9 cellular contexts compared by ENCODE assay signal in the genomic region with DNA sequence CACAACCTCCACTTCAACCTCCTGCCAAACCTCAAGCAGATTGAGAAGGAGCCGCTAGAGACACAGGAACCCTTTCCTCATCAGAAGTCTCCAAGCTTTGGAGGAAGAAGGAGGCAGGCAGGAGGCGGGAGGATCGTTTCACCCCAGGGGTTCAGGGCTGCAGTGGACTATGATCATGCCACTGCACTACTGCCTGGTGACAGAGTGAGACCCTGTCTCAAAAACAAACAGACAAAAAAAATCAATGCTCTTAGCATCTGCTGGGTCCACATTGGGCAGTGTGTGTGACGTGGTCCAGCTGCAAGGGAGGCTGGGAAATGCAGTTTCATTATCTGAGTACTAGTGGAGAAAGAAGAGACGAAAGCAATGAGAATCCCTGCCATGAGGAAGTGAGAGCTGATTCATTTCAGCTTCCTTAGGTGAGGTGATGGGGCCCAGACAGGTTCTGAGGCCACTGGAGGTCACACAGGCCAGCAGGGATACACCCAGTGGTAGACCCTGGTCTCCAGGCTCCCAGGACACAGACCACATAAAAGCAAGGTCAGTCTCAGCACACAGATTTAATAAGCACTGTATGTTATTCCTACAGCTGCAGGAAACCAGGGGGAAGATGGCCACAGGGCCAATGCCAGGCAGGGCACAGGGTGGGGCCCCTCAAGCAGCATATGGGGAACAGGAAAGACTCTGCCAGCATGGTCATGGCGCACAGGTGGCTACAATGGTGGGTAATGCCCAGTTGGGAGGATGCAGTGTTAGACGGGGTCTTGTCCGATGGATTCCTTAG. TPM values are rescaled to one million over a fixed set of nuclear protein-coding genes. Genes with fewer than 3 reads are reported as not detected.
DNase-seq lines count a peak whose midpoint lies in the region; ATAC-seq and TF ChIP-seq lines count a peak whose summit lies in the region.
"Had no signal": no experiment of that assay in that cellular context is flagged by ENCODE, and none has a peak within 500 bp of the region (broad histone marks: within the 10 kb centered on the region; RNA-seq: fewer than 3 reads in every experiment).

No MANE protein-coding gene starts in this region.

- H3K4me1 ChIP-seq in BLaER1 treated with 17β-estradiol and CSF1 and Interleukin-3, amounts not matched to agents 10 nM and 100 nM, result peaks cover 7 to 38% (median 30%) of the 10 kb centered on the region in 10 experiments
- H3K4me1 ChIP-seq in PC-9 (replicated peaks; ENCODE audit: insufficient read depth), result no peaks in the 10 kb centered on the region

- no TSS peak for BruUV-seq in PC-9 (replicated peaks; lab: Mats Ljungman, UMichigan)

- TF ChIP-seq CTCF in PC-9 (conservative IDR thresholded peaks at IDR 0.05), result no peak

- intact Hi-C loops in PC-9 (cut with micrococcal nuclease; ENCODE audit: unreplicated experiment), result no loop called here

- no peaks in the 10 kb centered on the region for H3K79me2 ChIP-seq in PC-9 (ENCODE audit: low read depth)

- H3K9me2 ChIP-seq in PC-9 (ENCODE audit: insufficient read depth), result no peaks in the 10 kb centered on the region

- peaks cover 2% of the 10 kb centered on the region for H3K36me3 Mint-ChIP-seq in T-helper 17 cell (ENCODE audit: low read depth)

- no peaks in the 10 kb centered on the region; a peak in 1 of 22 replicates for H3K36me3 ChIP-seq in BLaER1 treated with 17β-estradiol and CSF1 and Interleukin-3, amounts not matched to agents 10 nM and 100 nM
- no peaks in the 10 kb centered on the region for H3K36me3 ChIP-seq in PC-9 (ENCODE audit: low read depth)

- CTCF ChIA-PET in PC-9 (lab: Charles Lee), result no interaction called here

- H3K4me3 Mint-ChIP-seq in T-helper 17 cell, result peak overlapping the region; percentile 21

- no peak overlapping the region for H3K27ac Mint-ChIP-seq in T-helper 17 cell

- H3K27me3 ChIP-seq in BLaER1 treated with 17β-estradiol and CSF1 and Interleukin-3, amounts not matched to agents 10 nM and 100 nM, result peaks cover 40 to 48% (median 44%) of the 10 kb centered on the region in 11 experiments
- no peaks in the 10 kb centered on the region for H3K27me3 ChIP-seq in PC-9 (ENCODE audit: insufficient read depth, low read depth)

- peak overlapping the region; percentile 1 to 67 (median 32); a peak in 17 of 22 replicates for H3K4me2 ChIP-seq in BLaER1 treated with 17β-estradiol and CSF1 and Interleukin-3, amounts not matched to agents 10 nM and 100 nM
- no peak overlapping the region for H3K4me2 ChIP-seq in PC-9

- H2AFZ ChIP-seq in PC-9, result no peak overlapping the region

- POLR2A ChIA-PET in PC-9 (lab: Charles Lee; ENCODE audit: unreplicated experiment), result no interaction called here

- DNase-seq in T-helper 17 cell (no peak), NCI-H526 treated with DMSO at 0.1 percent for 48 hours (lab: John Stamatoyannopoulos, UW) (no peak), PC-9 (no peak), DMS153 (lab: John Stamatoyannopoulos, UW) (no peak)
- no peak for DNase-seq in stimulated activated naive CD4-positive, alpha-beta T cell (lab: John Stamatoyannopoulos, UW)
- DNase-seq: T-helper 9 cell had no signal

- peaks cover 0 to 3% (median 0%) of the 10 kb centered on the region in 11 experiments; a peak in 1 of 22 replicates for H3K9me3 ChIP-seq in BLaER1 treated with 17β-estradiol and CSF1 and Interleukin-3, amounts not matched to agents 10 nM and 100 nM (replicated peaks in 1 of 11)
- H3K9me3 ChIP-seq in T-helper 17 cell (ENCODE audit: control insufficient read depth, low read length, poor library complexity, severe bottlenecking) (no peaks in the 10 kb centered on the region), PC-9 (ENCODE audit: insufficient read depth, low read depth) (no peaks in the 10 kb centered on the region)

- no peaks in the 10 kb centered on the region for H3F3A ChIP-seq in PC-9 (ENCODE audit: insufficient read depth, low read depth)

- no peak overlapping the region for H3K4me3 ChIP-seq in BLaER1 treated with 17β-estradiol and CSF1 and Interleukin-3, amounts not matched to agents 10 nM and 100 nM
- H3K4me3 ChIP-seq in PC-9, result no peak overlapping the region

- H3K9ac ChIP-seq in BLaER1 treated with 17β-estradiol and CSF1 and Interleukin-3, amounts not matched to agents 10 nM and 100 nM, result no peak overlapping the region

- 0 out of 22 replicates have a peak overlapping the region, but pooled peaks of 1 of the 11 experiments have one; percentile 2 for H3K27ac ChIP-seq in BLaER1 treated with 17β-estradiol and CSF1 and Interleukin-3, amounts not matched to agents 10 nM and 100 nM
- H3K27ac ChIP-seq in PC-9, result no peak overlapping the region

- peaks cover 45% of the 10 kb centered on the region for H3K27me3 Mint-ChIP-seq in T-helper 17 cell

- H3K4me1 Mint-ChIP-seq in T-helper 17 cell, result peaks cover 13% of the 10 kb centered on the region

- peaks cover 0 to 18% (median 0%) of the 10 kb centered on the region in 11 experiments; a peak in 5 of 22 replicates for H4K20me1 ChIP-seq in BLaER1 treated with 17β-estradiol and CSF1 and Interleukin-3, amounts not matched to agents 10 nM and 100 nM
- H4K20me1 ChIP-seq in PC-9 (ENCODE audit: insufficient read depth), result no peaks in the 10 kb centered on the region

- peak; percentile 58 for ATAC-seq in GM19324 (IDR thresholded peaks at IDR 0.05; ENCODE audit: low FRiP score, unreplicated experiment)
- peak; percentile 90 for ATAC-seq in HG03108 (IDR thresholded peaks at IDR 0.05; ENCODE audit: unreplicated experiment)
- ATAC-seq in T-helper 17 cell, result peak; percentile 32

RNA-seq across cellular contexts. Expression of a gene that starts 4.3 kb away (rescaled TPM):
- total RNA-seq in T-helper 17 cell, result not detected
- not detected in 2 replicates for total RNA-seq in PC-9 (2021)

RNA-seq across cellular contexts. Expression of a gene that starts 22.9 kb away (rescaled TPM):
- not detected for total RNA-seq in T-helper 17 cell
- not detected in 2 replicates for total RNA-seq in PC-9 (2021)

RNA-seq across cellular contexts. Expression of a gene that starts 53.5 kb away (rescaled TPM):
- total RNA-seq in T-helper 17 cell (under 1 TPM; 0.10 to 0.13 TPM), PC-9 (2021) (0.13 TPM in 1 of 2 replicates, not detected in the other)

Comparison
In these comparisons a context has a peak if more than half of its experiments do, and no peak if none do; other contexts are left out.
1. ATAC-seq: peak in every context shown above with its lines; median percentile 90 in HG03108; 58 in GM19324; 32 in T-helper 17 cell.